Comparison of ENCODE assay signal across 1 cellular context in the genomic region with DNA sequence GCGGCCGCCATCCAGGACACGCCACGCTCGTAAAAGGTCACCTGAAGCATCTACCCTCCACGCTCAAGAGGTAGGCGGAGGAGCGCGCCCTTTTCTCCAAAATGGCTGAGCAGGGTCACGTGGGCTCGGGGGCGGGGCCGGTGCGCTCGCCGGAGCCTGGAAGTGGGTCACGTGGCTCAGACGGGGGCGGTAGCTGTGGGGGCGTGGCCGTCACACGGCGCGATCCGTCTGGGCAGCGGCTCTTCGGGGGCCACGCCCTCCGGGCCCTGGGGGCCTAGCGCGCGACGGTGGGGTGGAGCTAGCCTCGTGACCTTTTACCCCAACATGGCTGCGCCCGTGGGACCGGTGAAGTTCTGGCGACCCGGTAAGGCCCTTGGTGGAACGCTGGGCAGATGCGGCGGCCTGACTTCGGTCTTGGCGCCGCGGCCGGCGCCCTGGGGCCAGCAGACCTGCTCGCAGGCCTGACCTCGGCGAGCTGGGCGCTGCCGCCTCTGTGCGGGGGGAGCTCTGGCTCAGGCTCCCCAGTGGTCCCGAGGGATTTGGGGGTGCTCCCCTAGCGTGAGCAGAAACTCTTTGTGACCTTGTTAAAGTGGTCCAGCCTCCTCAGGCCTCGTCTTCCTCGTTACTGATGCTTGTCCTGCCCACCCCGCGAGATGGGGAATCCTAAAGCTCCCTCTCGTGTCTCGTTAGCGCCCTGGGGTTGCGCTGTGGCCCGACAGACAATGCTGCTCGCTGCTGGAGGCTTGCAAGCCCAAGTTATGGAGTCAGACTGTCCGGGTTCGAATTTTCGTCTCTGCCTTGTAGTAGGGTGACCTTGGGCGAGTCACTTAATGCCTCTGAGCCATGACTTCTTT.
TF ChIP-seq lines count a peak whose summit lies in the region.

A gene with protein sequence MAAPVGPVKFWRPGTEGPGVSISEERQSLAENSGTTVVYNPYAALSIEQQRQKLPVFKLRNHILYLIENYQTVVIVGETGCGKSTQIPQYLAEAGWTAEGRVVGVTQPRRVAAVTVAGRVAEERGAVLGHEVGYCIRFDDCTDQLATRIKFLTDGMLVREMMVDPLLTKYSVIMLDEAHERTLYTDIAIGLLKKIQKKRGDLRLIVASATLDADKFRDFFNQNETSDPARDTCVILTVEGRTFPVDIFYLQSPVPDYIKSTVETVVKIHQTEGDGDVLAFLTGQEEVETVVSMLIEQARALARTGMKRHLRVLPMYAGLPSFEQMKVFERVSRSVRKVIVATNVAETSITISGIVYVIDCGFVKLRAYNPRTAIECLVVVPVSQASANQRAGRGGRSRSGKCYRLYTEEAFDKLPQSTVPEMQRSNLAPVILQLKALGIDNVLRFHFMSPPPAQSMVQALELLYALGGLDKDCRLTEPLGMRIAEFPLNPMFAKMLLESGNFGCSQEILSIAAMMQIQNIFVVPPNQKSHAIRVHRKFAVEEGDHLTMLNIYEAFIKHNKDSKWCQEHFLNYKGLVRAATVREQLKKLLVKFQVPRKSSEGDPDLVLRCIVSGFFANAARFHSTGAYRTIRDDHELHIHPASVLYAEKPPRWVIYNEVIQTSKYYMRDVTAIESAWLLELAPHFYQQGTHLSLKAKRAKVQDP (plus strand): TSS at position 301 of the 854 bp plus-strand sequence. CDS start 24 bp downstream, at position 325.

TF ChIP-seq in K562, 482 proteins besides CTCF, POLR2A, EP300 and RAD21 (continued from another document and continues in another):
- TF ChIP-seq, protein P1, sequence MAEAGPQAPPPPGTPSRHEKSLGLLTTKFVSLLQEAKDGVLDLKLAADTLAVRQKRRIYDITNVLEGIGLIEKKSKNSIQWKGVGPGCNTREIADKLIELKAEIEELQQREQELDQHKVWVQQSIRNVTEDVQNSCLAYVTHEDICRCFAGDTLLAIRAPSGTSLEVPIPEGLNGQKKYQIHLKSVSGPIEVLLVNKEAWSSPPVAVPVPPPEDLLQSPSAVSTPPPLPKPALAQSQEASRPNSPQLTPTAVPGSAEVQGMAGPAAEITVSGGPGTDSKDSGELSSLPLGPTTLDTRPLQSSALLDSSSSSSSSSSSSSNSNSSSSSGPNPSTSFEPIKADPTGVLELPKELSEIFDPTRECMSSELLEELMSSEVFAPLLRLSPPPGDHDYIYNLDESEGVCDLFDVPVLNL (CRISPR knock-in tag; IDR thresholded peaks at IDR 0.05; ENCODE audit: low read depth) = peak; percentile 68; the same call in 1 of the 2 replicates
- no peak; the same call in 1 of the 2 replicates for TF ChIP-seq TAF7 (tag; IDR thresholded peaks at IDR 0.05)
- TF ChIP-seq, protein P2, sequence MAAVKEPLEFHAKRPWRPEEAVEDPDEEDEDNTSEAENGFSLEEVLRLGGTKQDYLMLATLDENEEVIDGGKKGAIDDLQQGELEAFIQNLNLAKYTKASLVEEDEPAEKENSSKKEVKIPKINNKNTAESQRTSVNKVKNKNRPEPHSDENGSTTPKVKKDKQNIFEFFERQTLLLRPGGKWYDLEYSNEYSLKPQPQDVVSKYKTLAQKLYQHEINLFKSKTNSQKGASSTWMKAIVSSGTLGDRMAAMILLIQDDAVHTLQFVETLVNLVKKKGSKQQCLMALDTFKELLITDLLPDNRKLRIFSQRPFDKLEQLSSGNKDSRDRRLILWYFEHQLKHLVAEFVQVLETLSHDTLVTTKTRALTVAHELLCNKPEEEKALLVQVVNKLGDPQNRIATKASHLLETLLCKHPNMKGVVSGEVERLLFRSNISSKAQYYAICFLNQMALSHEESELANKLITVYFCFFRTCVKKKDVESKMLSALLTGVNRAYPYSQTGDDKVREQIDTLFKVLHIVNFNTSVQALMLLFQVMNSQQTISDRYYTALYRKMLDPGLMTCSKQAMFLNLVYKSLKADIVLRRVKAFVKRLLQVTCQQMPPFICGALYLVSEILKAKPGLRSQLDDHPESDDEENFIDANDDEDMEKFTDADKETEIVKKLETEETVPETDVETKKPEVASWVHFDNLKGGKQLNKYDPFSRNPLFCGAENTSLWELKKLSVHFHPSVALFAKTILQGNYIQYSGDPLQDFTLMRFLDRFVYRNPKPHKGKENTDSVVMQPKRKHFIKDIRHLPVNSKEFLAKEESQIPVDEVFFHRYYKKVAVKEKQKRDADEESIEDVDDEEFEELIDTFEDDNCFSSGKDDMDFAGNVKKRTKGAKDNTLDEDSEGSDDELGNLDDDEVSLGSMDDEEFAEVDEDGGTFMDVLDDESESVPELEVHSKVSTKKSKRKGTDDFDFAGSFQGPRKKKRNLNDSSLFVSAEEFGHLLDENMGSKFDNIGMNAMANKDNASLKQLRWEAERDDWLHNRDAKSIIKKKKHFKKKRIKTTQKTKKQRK (IDR thresholded peaks at IDR 0.05; ENCODE audit: borderline replicate concordance, low read depth, low read length) = no peak
- TF ChIP-seq, protein P3, sequence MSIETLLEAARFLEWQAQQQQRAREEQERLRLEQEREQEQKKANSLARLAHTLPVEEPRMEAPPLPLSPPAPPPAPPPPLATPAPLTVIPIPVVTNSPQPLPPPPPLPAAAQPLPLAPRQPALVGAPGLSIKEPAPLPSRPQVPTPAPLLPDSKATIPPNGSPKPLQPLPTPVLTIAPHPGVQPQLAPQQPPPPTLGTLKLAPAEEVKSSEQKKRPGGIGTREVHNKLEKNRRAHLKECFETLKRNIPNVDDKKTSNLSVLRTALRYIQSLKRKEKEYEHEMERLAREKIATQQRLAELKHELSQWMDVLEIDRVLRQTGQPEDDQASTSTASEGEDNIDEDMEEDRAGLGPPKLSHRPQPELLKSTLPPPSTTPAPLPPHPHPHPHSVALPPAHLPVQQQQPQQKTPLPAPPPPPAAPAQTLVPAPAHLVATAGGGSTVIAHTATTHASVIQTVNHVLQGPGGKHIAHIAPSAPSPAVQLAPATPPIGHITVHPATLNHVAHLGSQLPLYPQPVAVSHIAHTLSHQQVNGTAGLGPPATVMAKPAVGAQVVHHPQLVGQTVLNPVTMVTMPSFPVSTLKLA (conservative IDR thresholded peaks at IDR 0.05) = peak; percentile 97
- no peak for TF ChIP-seq ETV1 (tag; conservative IDR thresholded peaks at IDR 0.05; ENCODE audit: low read depth)
- no peak for TF ChIP-seq BRCA1 (IDR thresholded peaks at IDR 0.05)
- TF ChIP-seq BRCA1 (CRISPR knock-in tag; IDR thresholded peaks at IDR 0.05) = no peak
- TF ChIP-seq, protein P4, sequence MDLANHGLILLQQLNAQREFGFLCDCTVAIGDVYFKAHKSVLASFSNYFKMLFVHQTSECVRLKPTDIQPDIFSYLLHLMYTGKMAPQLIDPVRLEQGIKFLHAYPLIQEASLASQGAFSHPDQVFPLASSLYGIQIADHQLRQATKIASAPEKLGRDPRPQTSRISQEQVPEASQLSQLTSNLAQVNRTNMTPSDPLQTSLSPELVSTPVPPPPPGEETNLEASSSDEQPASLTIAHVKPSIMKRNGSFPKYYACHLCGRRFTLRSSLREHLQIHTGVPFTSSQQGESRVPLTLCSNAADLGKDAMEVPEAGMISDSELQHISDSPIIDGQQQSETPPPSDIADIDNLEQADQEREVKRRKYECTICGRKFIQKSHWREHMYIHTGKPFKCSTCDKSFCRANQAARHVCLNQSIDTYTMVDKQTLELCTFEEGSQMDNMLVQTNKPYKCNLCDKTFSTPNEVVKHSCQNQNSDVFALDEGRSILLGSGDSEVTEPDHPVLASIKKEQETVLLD (IDR thresholded peaks at IDR 0.05) = no peak
- TF ChIP-seq FOXK1 (CRISPR knock-in tag; IDR thresholded peaks at IDR 0.05; ENCODE audit: borderline replicate concordance) = no peak
- TF ChIP-seq ZEB2 (IDR thresholded peaks at IDR 0.05) = no peak
- TF ChIP-seq, protein P5, sequence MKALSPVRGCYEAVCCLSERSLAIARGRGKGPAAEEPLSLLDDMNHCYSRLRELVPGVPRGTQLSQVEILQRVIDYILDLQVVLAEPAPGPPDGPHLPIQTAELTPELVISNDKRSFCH (CRISPR knock-in tag; IDR thresholded peaks at IDR 0.05) = no peak
- TF ChIP-seq, protein P5 (tag; IDR thresholded peaks at IDR 0.05) = peak; percentile 88
- peak; percentile 84 for TF ChIP-seq SUPT5H (IDR thresholded peaks at IDR 0.05)
- TF ChIP-seq HDGF (IDR thresholded peaks at IDR 0.05) = no peak
- TF ChIP-seq, protein P6, sequence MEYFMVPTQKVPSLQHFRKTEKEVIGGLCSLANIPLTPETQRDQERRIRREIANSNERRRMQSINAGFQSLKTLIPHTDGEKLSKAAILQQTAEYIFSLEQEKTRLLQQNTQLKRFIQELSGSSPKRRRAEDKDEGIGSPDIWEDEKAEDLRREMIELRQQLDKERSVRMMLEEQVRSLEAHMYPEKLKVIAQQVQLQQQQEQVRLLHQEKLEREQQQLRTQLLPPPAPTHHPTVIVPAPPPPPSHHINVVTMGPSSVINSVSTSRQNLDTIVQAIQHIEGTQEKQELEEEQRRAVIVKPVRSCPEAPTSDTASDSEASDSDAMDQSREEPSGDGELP (CRISPR knock-in tag; IDR thresholded peaks at IDR 0.05; ENCODE audit: borderline replicate concordance) = peak; percentile 88
- TF ChIP-seq CREBBP (IDR thresholded peaks at IDR 0.05; ENCODE audit: low read depth, low read length) = no peak
- TF ChIP-seq, protein P7, sequence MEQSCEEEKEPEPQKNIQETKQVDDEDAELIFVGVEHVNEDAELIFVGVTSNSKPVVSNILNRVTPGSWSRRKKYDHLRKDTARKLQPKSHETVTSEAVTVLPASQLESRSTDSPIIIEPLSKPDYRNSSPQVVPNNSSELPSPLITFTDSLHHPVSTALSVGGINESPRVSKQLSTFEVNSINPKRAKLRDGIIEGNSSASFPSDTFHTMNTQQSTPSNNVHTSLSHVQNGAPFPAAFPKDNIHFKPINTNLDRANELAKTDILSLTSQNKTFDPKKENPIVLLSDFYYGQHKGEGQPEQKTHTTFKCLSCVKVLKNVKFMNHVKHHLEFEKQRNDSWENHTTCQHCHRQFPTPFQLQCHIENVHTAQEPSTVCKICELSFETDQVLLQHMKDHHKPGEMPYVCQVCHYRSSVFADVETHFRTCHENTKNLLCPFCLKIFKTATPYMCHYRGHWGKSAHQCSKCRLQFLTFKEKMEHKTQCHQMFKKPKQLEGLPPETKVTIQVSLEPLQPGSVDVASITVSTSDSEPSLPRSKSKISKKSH (CRISPR knock-in tag; IDR thresholded peaks at IDR 0.05) = no peak
- TF ChIP-seq, protein P8, sequence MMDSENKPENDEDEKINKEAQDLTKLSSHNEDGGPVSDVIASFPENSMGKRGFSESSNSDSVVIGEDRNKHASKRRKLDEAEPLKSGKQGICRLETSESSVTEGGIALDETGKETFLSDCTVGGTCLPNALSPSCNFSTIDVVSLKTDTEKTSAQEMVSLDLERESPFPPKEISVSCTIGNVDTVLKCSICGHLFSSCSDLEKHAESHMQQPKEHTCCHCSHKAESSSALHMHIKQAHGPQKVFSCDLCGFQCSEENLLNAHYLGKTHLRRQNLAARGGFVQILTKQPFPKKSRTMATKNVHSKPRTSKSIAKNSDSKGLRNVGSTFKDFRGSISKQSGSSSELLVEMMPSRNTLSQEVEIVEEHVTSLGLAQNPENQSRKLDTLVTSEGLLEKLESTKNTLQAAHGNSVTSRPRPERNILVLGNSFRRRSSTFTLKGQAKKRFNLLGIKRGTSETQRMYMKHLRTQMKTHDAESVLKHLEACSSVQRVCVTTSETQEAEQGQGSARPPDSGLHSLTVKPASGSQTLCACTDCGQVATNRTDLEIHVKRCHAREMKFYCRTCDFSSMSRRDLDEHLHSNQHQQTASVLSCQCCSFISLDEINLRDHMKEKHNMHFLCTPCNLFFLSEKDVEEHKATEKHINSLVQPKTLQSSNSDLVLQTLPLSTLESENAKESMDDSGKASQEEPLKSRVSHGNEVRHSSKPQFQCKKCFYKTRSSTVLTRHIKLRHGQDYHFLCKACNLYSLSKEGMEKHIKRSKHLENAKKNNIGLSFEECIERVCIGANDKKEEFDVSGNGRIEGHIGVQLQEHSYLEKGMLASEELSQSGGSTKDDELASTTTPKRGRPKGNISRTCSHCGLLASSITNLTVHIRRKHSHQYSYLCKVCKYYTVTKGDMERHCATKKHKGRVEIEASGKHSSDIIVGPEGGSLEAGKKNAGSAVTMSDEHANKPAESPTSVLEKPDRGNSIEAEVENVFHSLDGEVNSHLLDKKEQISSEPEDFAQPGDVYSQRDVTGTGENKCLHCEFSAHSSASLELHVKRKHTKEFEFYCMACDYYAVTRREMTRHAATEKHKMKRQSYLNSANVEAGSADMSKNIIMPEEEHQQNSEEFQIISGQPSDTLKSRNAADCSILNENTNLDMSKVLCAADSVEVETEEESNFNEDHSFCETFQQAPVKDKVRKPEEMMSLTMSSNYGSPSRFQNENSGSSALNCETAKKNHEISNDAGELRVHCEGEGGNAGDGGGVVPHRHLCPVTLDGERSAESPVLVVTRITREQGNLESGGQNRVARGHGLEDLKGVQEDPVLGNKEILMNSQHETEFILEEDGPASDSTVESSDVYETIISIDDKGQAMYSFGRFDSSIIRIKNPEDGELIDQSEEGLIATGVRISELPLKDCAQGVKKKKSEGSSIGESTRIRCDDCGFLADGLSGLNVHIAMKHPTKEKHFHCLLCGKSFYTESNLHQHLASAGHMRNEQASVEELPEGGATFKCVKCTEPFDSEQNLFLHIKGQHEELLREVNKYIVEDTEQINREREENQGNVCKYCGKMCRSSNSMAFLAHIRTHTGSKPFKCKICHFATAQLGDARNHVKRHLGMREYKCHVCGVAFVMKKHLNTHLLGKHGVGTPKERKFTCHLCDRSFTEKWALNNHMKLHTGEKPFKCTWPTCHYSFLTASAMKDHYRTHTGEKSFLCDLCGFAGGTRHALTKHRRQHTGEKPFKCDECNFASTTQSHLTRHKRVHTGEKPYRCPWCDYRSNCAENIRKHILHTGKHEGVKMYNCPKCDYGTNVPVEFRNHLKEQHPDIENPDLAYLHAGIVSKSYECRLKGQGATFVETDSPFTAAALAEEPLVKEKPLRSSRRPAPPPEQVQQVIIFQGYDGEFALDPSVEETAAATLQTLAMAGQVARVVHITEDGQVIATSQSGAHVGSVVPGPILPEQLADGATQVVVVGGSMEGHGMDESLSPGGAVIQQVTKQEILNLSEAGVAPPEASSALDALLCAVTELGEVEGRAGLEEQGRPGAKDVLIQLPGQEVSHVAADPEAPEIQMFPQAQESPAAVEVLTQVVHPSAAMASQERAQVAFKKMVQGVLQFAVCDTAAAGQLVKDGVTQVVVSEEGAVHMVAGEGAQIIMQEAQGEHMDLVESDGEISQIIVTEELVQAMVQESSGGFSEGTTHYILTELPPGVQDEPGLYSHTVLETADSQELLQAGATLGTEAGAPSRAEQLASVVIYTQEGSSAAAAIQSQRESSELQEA (IDR thresholded peaks at IDR 0.05; ENCODE audit: low read depth) = no peak
- peak; percentile 97 for TF ChIP-seq NR2C2 (CRISPR knock-in tag; IDR thresholded peaks at IDR 0.05)
- peak; percentile 99 for TF ChIP-seq NR2C2 (tag; IDR thresholded peaks at IDR 0.05)
- TF ChIP-seq, protein P9, sequence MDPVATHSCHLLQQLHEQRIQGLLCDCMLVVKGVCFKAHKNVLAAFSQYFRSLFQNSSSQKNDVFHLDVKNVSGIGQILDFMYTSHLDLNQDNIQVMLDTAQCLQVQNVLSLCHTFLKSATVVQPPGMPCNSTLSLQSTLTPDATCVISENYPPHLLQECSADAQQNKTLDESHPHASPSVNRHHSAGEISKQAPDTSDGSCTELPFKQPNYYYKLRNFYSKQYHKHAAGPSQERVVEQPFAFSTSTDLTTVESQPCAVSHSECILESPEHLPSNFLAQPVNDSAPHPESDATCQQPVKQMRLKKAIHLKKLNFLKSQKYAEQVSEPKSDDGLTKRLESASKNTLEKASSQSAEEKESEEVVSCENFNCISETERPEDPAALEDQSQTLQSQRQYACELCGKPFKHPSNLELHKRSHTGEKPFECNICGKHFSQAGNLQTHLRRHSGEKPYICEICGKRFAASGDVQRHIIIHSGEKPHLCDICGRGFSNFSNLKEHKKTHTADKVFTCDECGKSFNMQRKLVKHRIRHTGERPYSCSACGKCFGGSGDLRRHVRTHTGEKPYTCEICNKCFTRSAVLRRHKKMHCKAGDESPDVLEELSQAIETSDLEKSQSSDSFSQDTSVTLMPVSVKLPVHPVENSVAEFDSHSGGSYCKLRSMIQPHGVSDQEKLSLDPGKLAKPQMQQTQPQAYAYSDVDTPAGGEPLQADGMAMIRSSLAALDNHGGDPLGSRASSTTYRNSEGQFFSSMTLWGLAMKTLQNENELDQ (CRISPR knock-in tag; IDR thresholded peaks at IDR 0.05; ENCODE audit: borderline replicate concordance) = 0 out of 2 replicates have a peak, but pooled peaks have one; percentile 39
- TF ChIP-seq ZNF253 (CRISPR knock-in tag; conservative IDR thresholded peaks at IDR 0.05) = no peak
- TF ChIP-seq SREBF1 (IDR thresholded peaks at IDR 0.05; ENCODE audit: borderline replicate concordance, low read depth, low read length) = 0 out of 2 replicates have a peak, but pooled peaks have one; percentile 27
